8 cellular contexts compared by ENCODE assay signal in genomic region chr10:4826788-4827324, GRCh38. TPM values are rescaled to one million over a fixed set of nuclear protein-coding genes. Genes with fewer than 3 reads are reported as not detected.
DNase-seq lines count a peak whose midpoint lies in the region; ATAC-seq and TF ChIP-seq lines count a peak whose summit lies in the region.

No MANE protein-coding gene starts in this region.

- H3K4me3 ChIP-seq in colonic mucosa: peak overlapping the region; percentile 82

- ATAC-seq in HG02943 (IDR thresholded peaks at IDR 0.05; ENCODE audit: low read depth, unreplicated experiment) (peak; percentile 10), naive B cell (ENCODE audit: low read depth in 2 of 2) (no peak), HG02610 (IDR thresholded peaks at IDR 0.05; ENCODE audit: unreplicated experiment) (no peak)

- H3K36me3 ChIP-seq in colonic mucosa: no peaks in the 10 kb centered on the region

- H3K27ac ChIP-seq in 22Rv1 (peak overlapping the region; percentile 74), colonic mucosa (peak overlapping the region; percentile 93)

- H3K9me3 Mint-ChIP-seq in naive B cell: no peaks in the 10 kb centered on the region

- H3K36me3 Mint-ChIP-seq in naive B cell: no peaks in the 10 kb centered on the region

- H3K4me1 ChIP-seq in colonic mucosa: no peaks in the 10 kb centered on the region

- H3K9ac ChIP-seq in colonic mucosa (ENCODE audit: low read depth in 2 of 2, low read length in 2 of 2): peak overlapping the region in 1 of 2 donors; percentile 51

- H3K9me3 ChIP-seq in colonic mucosa: no peaks in the 10 kb centered on the region

- H3K4me3 Mint-ChIP-seq in naive B cell: peak overlapping the region; percentile 9 to 71 (median 67)

- DNase-seq in colonic mucosa (no peak), naive B cell (no peak), NCI-H2029 treated with DMSO at 0.1 percent for 48 hours (lab: John Stamatoyannopoulos, UW) (no peak), GM10266 (ENCODE audit: extremely low spot score) (no peak), occipital lobe (lab: John Stamatoyannopoulos, UW) (no peak)

- no peak overlapping the region for H3K27ac Mint-ChIP-seq in naive B cell

- peaks cover 4 to 7% (median 6%) of the 10 kb centered on the region in 3 donors for H3K4me1 Mint-ChIP-seq in naive B cell

- H3K27me3 Mint-ChIP-seq in naive B cell: peaks cover 56 to 76% (median 71%) of the 10 kb centered on the region in 3 donors

- intact Hi-C loops in colonic mucosa (cut with DNase I): no loop called here

- H3K27me3 ChIP-seq in colonic mucosa: no peaks in the 10 kb centered on the region

- TF ChIP-seq CTCF in 22Rv1 (IDR thresholded peaks at IDR 0.05) (no peak), colonic mucosa (IDR thresholded peaks at IDR 0.05) (no peak), GM10266 (IDR thresholded peaks at IDR 0.05; ENCODE audit: control insufficient read depth, insufficient read depth, low read depth, missing control alignments) (no peak)

RNA-seq across cellular contexts. Expression of gene AKR1E2, which starts 0.8 kb away (rescaled TPM):
- total RNA-seq in colonic mucosa (10 to 100 TPM in 1 of 2 donors, 1 to 10 TPM in 1; 8.6 to 16.3 TPM), occipital lobe (49.0 TPM)
- not detected for polyA plus RNA-seq in naive B cell (ENCODE audit: low read depth in 6 of 6)
